Comparison of ENCODE assay signal across 13 cellular contexts in the genomic region with DNA sequence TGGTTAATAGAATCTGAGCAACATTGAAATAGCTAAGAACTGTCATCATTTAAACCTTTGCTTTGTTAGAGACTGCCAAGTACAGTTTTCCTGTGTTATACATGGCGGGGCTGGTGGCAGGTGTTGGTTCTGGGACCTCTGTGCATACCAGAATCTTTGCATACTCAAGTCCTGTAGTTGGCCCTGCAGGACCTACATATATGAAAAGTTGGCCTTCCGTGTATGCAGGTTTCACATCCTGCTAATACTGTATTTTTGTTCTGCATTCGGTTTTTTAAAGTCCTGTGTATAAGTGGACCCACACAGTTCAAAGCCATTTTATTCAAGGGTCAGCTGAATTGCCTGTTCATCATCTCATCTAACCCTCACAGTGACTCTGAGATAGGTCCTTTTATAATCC.
DNase-seq lines count a peak whose midpoint lies in the region; ATAC-seq and TF ChIP-seq lines count a peak whose summit lies in the region.
"Had no signal": no experiment of that assay in that cellular context is flagged by ENCODE, and none has a peak within 500 bp of the region (broad histone marks: within the 10 kb centered on the region; RNA-seq: fewer than 3 reads in every experiment).

No MANE protein-coding gene starts in this region.

- peak; percentile 59 for DNase-seq in GM12865 (ENCODE audit: low read depth)
- no peak for DNase-seq in activated CD4-positive, alpha-beta T cell treated with anti-CD3 and anti-CD28 coated beads, Interleukin-2, amount 50 U/mL, for 48 hours
- no peak for DNase-seq in NCI-H345 (lab: John Stamatoyannopoulos, UW)
- DNase-seq in NCI-H524 treated with DMSO at 0.1 percent for 48 hours (lab: John Stamatoyannopoulos, UW) = no peak
- DNase-seq in NCI-H748 (lab: John Stamatoyannopoulos, UW; ENCODE audit: unreplicated experiment) = no peak
- DNase-seq: activated CD4-positive, alpha-beta T cell treated with anti-CD3 and anti-CD28 coated beads, Interleukin-2, amount 10 ng/mL, durations not matched to agents 7 days and 5 days; activated naive CD4-positive, alpha-beta T cell treated with Interleukin-2 at 50 U/mL for 16 hours; central memory CD4-positive, alpha-beta T cell; DND-41; NCI-H526 treated with DMSO at 0.1 percent for 48 hours had no signal

- TF ChIP-seq CTCF in GM12865 (IDR thresholded peaks at IDR 0.05; ENCODE audit: insufficient read depth, low read depth, low read length, missing control alignments) = no peak

- no peak overlapping the region for H3K4me3 ChIP-seq in GM12865 (ENCODE audit: low read depth, low read length)

- ATAC-seq in GM19438 (IDR thresholded peaks at IDR 0.05; ENCODE audit: low read depth, unreplicated experiment) (peak; percentile 84), HG02763 (IDR thresholded peaks at IDR 0.05; ENCODE audit: unreplicated experiment) (peak; percentile 90), HG03442 (IDR thresholded peaks at IDR 0.05; ENCODE audit: unreplicated experiment) (peak; percentile 74)
